ENCODE assay signal across 8 cellular contexts in the genomic region with DNA sequence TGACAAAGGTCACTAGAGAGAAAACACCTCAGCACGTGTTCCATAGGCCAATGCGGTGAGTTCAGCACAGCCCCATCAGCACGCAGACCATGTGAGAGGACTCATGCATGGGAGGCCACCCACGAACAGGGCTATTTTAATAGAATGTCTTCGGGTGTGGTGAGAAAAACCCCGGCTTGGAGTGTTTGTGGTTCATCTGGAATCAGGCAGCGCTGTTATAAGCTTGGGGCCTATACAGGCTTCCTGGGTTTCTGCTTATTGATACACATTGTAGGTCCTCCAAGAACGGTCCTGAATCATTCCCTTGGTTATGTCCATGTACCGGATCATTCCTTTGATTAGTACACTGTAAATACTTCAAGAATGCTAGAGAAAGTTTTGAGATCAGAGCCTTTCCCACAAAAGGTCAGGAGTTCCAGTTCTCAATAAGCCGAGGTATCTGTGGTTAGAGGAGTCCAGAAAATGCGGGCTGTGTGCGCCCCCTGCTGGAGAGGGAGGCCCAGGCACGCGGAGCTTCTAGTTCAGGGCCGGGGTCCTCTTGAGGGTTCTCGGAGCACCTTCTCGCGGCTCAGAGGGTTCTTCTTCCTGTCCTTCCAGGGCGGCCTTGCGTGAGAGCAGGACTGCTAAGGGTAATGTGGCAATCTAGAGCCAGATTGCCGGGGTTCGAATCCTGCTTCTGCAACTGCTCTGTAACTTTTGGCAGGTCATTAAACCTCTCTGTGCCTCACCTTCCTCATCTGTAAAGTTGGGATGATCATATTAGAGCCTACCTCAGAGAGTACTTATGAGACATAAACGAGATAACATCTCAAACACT. TPM values are rescaled to one million over a fixed set of nuclear protein-coding genes. Genes with fewer than 3 reads are reported as not detected.
A peak's percentile ranks its signal among the peaks of the same experiment; 100 is the strongest.
DNase-seq lines count a peak whose midpoint lies in the region; ATAC-seq and TF ChIP-seq lines count a peak whose summit lies in the region.

No MANE protein-coding gene starts in this region.

- H3K36me3 Mint-ChIP-seq in chondrocyte (ENCODE audit: low read depth) = no peaks in the 10 kb centered on the region

- TF ChIP-seq CTCF in AG04450 (IDR thresholded peaks at IDR 0.05; ENCODE audit: low read depth, low read length) = peak; percentile 95
- TF ChIP-seq CTCF in chondrocyte (IDR thresholded peaks at IDR 0.05) = peak; percentile 99
- peak; percentile 91 to 98 for TF ChIP-seq CTCF in left lung (IDR thresholded peaks at IDR 0.05)

- H3K4me3 ChIP-seq in AG04450 (ENCODE audit: low read depth, low read length) (no peak overlapping the region), left lung (no peak overlapping the region)

- H3K27ac ChIP-seq in AG04450 (ENCODE audit: low read depth, low read length) = no peak overlapping the region
- H3K27ac ChIP-seq in left lung = no peak overlapping the region

- CTCF ChIA-PET in AG04450 (lab: Charles Lee) = interaction anchor here (0.6 to 5.8 kb wide), 31 partner anchors 8 to 699 kb away, joined by 3 to 97 read pairs (median 6); partner anchors contain the start of gene TLR10

- no peaks in the 10 kb centered on the region for H3K9me3 Mint-ChIP-seq in chondrocyte (ENCODE audit: low read depth)

- no peak overlapping the region for H3K4me3 Mint-ChIP-seq in chondrocyte (ENCODE audit: unreplicated experiment)

- H3K27ac Mint-ChIP-seq in chondrocyte (ENCODE audit: unreplicated experiment) = peak overlapping the region; percentile 69

- POLR2A ChIA-PET in AG04450 (lab: Yijun Ruan, JAX) = interaction anchor here (0.7 to 1.0 kb wide), 4 partner anchors 68 to 557 kb away, joined by 3 to 6 read pairs (median 4); no protein-coding TSS in a partner anchor

- H3K4me1 ChIP-seq in left lung = peaks cover 0 to 14% of the 10 kb centered on the region in 2 donors

- DNase-seq in AG04450 (ENCODE audit: low read depth, low spot score) (peak; percentile 88), NCI-H2081 treated with DMSO at 0.1 percent for 48 hours (lab: John Stamatoyannopoulos, UW) (peak; percentile 17), chondrocyte (ENCODE audit: low spot score) (no peak), left lung (peak; percentile 86 to 94)
- peak; percentile 73 to 88 for DNase-seq in activated CD4-positive, alpha-beta T cell treated with anti-CD3 and anti-CD28 coated beads for 24 hours (ENCODE audit: low read depth in 2 of 2)
- DNase-seq in stimulated activated CD4-positive, alpha-beta T cell treated with anti-CD3 and anti-CD28 coated beads, TNF-alpha, amount 100 ng/mL, for 1 hour (ENCODE audit: low read depth in 3 of 3, low spot score in 1 of 3) = peak; percentile 52 to 89 (median 62)

- ATAC-seq in GM18517 (IDR thresholded peaks at IDR 0.05; ENCODE audit: unreplicated experiment) (peak; percentile 78), HG02981 (IDR thresholded peaks at IDR 0.05; ENCODE audit: unreplicated experiment) (peak; percentile 90), left lung (peak; percentile 87)

- H3K27me3 Mint-ChIP-seq in chondrocyte (ENCODE audit: low read depth) = no peaks in the 10 kb centered on the region

- intact Hi-C loops in left lung (cut with DNase I) = loop anchor here (5.0 to 10.0 kb wide), 2 partner anchors 554 to 556 kb away; no protein-coding TSS in a partner anchor

- H3K27me3 ChIP-seq in AG04450 (ENCODE audit: control insufficient read depth, insufficient read depth, low read length) = peaks cover 8% of the 10 kb centered on the region
- no peaks in the 10 kb centered on the region for H3K27me3 ChIP-seq in left lung

- H3K36me3 ChIP-seq in left lung = no peaks in the 10 kb centered on the region

- H3K9me3 ChIP-seq in AG04450 (ENCODE audit: control insufficient read depth, insufficient read depth, low read length) = peaks cover 9% of the 10 kb centered on the region; the same call in 1 of the 2 replicates
- H3K9me3 ChIP-seq in left lung = no peaks in the 10 kb centered on the region

- H3K4me1 Mint-ChIP-seq in chondrocyte (ENCODE audit: low read depth) = peaks cover 9% of the 10 kb centered on the region

RNA-seq across cellular contexts. Expression of gene TLR10, which starts 51.8 kb away (rescaled TPM):
- polyA plus RNA-seq in AG04450 (2011; rRNA removed) = not detected in 2 replicates
- polyA minus RNA-seq in AG04450 (2011; rRNA and poly(A)+ RNA removed) = not detected in 2 replicates
- total RNA-seq in chondrocyte (not detected in 3 replicates), left lung (1 to 10 TPM in 1 of 2 donors, under 1 TPM in 1; 0.15 to 3.0 TPM)
